In genomic region chr12:79527498-79527897, GRCh38 we compare ENCODE assay signal across 20 cellular contexts.
DNase-seq lines count a peak whose midpoint lies in the region; ATAC-seq and TF ChIP-seq lines count a peak whose summit lies in the region.
"Had no signal": no experiment of that assay in that cellular context is flagged by ENCODE, and none has a peak within 500 bp of the region (broad histone marks: within the 10 kb centered on the region; RNA-seq: fewer than 3 reads in every experiment).

No MANE protein-coding gene starts in this region.

- no peak overlapping the region for H2AK5ac ChIP-seq in trophoblast cell (ENCODE audit: low read length)

- no peak overlapping the region for H2AFZ ChIP-seq in trophoblast cell (ENCODE audit: insufficient read depth, low read length, poor library complexity)

- H3K4me1 ChIP-seq in trophoblast cell (ENCODE audit: control insufficient read depth in 1 of 2, insufficient read depth in 2 of 2, low read length in 2 of 2), result no peaks in the 10 kb centered on the region

- H3K27me3 Mint-ChIP-seq in nephron progenitor cell (ENCODE audit: low read depth, poor library complexity), result no peaks in the 10 kb centered on the region
- H3K27me3 Mint-ChIP-seq: B cell; CD4-positive, CD25-positive, alpha-beta regulatory T cell had no signal

- H3K4me3 ChIP-seq in brain microvascular endothelial cell (ENCODE audit: low read depth, low read length) (no peak overlapping the region), trophoblast cell (ENCODE audit: low read depth, low read length) (no peak overlapping the region)
- H3K4me3 ChIP-seq: SJCRH30 had no signal

- no peak overlapping the region for H3K27ac Mint-ChIP-seq in nephron progenitor cell
- H3K27ac Mint-ChIP-seq: B cell; CD4-positive, CD25-positive, alpha-beta regulatory T cell; T-helper 17 cell had no signal

- no peak overlapping the region for H4K8ac ChIP-seq in trophoblast cell (ENCODE audit: low read depth, low read length)

- H3K27me3 ChIP-seq in brain microvascular endothelial cell (replicated peaks) (no peaks in the 10 kb centered on the region), trophoblast cell (ENCODE audit: insufficient read depth, low read length) (no peaks in the 10 kb centered on the region)
- H3K27me3 ChIP-seq: SJCRH30 had no signal

- H2BK5ac ChIP-seq in trophoblast cell (ENCODE audit: low read depth, low read length, poor library complexity), result no peak overlapping the region

- no peak overlapping the region for H3K9ac ChIP-seq in trophoblast cell (ENCODE audit: low read length)

- no peak overlapping the region for H3K23ac ChIP-seq in trophoblast cell (ENCODE audit: low read length)

- H3K14ac ChIP-seq in trophoblast cell (ENCODE audit: low read length), result no peak overlapping the region

- H3K4ac ChIP-seq in trophoblast cell (ENCODE audit: low read depth, low read length), result no peak overlapping the region

- no peak overlapping the region for H4K91ac ChIP-seq in trophoblast cell (ENCODE audit: low read depth, low read length)

- H3K36me3 Mint-ChIP-seq in nephron progenitor cell (ENCODE audit: low read depth), result no peaks in the 10 kb centered on the region
- H3K36me3 Mint-ChIP-seq: CD4-positive, CD25-positive, alpha-beta regulatory T cell had no signal

- in situ Hi-C loops in brain microvascular endothelial cell (cut with HindIII; ENCODE audit: low pct_ligation_motif_present, low sequenced_read_pairs), result no loop called here

- no peak overlapping the region for H3K18ac ChIP-seq in trophoblast cell (ENCODE audit: low read length)

- H4K12ac ChIP-seq in trophoblast cell (ENCODE audit: low read depth, low read length), result no peak overlapping the region

- peaks cover 28% of the 10 kb centered on the region for H3K4me1 Mint-ChIP-seq in nephron progenitor cell
- H3K4me1 Mint-ChIP-seq: B cell; CD4-positive, CD25-positive, alpha-beta regulatory T cell; T-helper 17 cell had no signal

- H2BK12ac ChIP-seq in trophoblast cell (ENCODE audit: low read length), result no peak overlapping the region

- H3K36me3 ChIP-seq in brain microvascular endothelial cell (replicated peaks), result no peaks in the 10 kb centered on the region
- H3K36me3 ChIP-seq in trophoblast cell (ENCODE audit: control insufficient read depth in 1 of 2, insufficient read depth in 2 of 2, low read length in 2 of 2), result peaks cover 0 to 2% of the 10 kb centered on the region in 2 experiments
- H3K36me3 ChIP-seq: SJCRH30 had no signal

- no peak for TF ChIP-seq CTCF in brain microvascular endothelial cell (IDR thresholded peaks at IDR 0.05; ENCODE audit: low read depth, low read length, missing control alignments)
- no peak for TF ChIP-seq CTCF in nephron progenitor cell (IDR thresholded peaks at IDR 0.05)

- H3K79me2 ChIP-seq in trophoblast cell (ENCODE audit: control insufficient read depth, insufficient read depth, low read length, poor library complexity), result no peaks in the 10 kb centered on the region

- no peak overlapping the region for H3K4me2 ChIP-seq in trophoblast cell (ENCODE audit: low read length)

- H2BK120ac ChIP-seq in trophoblast cell (ENCODE audit: insufficient read depth, low read length, poor library complexity), result no peak overlapping the region

- H3K79me1 ChIP-seq in trophoblast cell (ENCODE audit: low read length), result no peaks in the 10 kb centered on the region

- peak; percentile 14 for DNase-seq in ELR (ENCODE audit: low read depth)
- DNase-seq in NCI-H1417 treated with DMSO at 0.1 percent for 48 hours (lab: John Stamatoyannopoulos, UW), result peak; percentile 32
- peak; percentile 56 for DNase-seq in brain microvascular endothelial cell
- peak; percentile 64 for DNase-seq in smooth muscle cell of the brain vasculature (ENCODE audit: low read depth, low spot score)
- DNase-seq in trophoblast cell, result no peak
- DNase-seq in nephron progenitor cell, result no peak
- DNase-seq: CD4-positive, CD25-positive, alpha-beta regulatory T cell; GF-D8; IMR-90; Kasumi-1; NCI-H1105 treated with DMSO at 0.1 percent for 48 hours; NCI-H2029 treated with DMSO at 0.1 percent for 48 hours; NCI-H524; NK-92 treated with Interleukin-12 subunit alpha and Interleukin-12 subunit beta, amount 100 ng/mL, for 24 hours; OCI-M1; SJCRH30; T-helper 17 cell had no signal

- H3K9me3 Mint-ChIP-seq in nephron progenitor cell, result no peaks in the 10 kb centered on the region

- H3K4me3 Mint-ChIP-seq in nephron progenitor cell, result no peak overlapping the region
- H3K4me3 Mint-ChIP-seq: B cell; CD4-positive, CD25-positive, alpha-beta regulatory T cell; T-helper 17 cell had no signal

- ATAC-seq in GM18519 (IDR thresholded peaks at IDR 0.05; ENCODE audit: low FRiP score, unreplicated experiment), result no peak
- ATAC-seq: T-helper 17 cell had no signal

- H3K27ac ChIP-seq in brain microvascular endothelial cell (no peak overlapping the region), trophoblast cell (ENCODE audit: low read depth, low read length) (no peak overlapping the region)
- H3K27ac ChIP-seq: RWPE1, SJCRH30 had no signal

- no peaks in the 10 kb centered on the region for H3K9me3 ChIP-seq in trophoblast cell (ENCODE audit: insufficient read depth, low read depth, low read length)
- H3K9me3 ChIP-seq: SJCRH30 had no signal

- WGBS in trophoblast cell (ENCODE audit: extremely low coverage, insufficient coverage, insufficient read length), result no CpG with 5 or more reads among the region's 1 CpG

Comparison
In these comparisons a context has a peak if more than half of its experiments do, and no peak if none do; other contexts are left out.
1. DNase-seq: peak in ELR (single experiment), NCI-H1417 treated with DMSO at 0.1 percent for 48 hours (single experiment), brain microvascular endothelial cell (single experiment) and smooth muscle cell of the brain vasculature (single experiment); none in trophoblast cell (0 of 2) and nephron progenitor cell (single experiment).